ENCODE assay signal across 8 cellular contexts in the genomic region with DNA sequence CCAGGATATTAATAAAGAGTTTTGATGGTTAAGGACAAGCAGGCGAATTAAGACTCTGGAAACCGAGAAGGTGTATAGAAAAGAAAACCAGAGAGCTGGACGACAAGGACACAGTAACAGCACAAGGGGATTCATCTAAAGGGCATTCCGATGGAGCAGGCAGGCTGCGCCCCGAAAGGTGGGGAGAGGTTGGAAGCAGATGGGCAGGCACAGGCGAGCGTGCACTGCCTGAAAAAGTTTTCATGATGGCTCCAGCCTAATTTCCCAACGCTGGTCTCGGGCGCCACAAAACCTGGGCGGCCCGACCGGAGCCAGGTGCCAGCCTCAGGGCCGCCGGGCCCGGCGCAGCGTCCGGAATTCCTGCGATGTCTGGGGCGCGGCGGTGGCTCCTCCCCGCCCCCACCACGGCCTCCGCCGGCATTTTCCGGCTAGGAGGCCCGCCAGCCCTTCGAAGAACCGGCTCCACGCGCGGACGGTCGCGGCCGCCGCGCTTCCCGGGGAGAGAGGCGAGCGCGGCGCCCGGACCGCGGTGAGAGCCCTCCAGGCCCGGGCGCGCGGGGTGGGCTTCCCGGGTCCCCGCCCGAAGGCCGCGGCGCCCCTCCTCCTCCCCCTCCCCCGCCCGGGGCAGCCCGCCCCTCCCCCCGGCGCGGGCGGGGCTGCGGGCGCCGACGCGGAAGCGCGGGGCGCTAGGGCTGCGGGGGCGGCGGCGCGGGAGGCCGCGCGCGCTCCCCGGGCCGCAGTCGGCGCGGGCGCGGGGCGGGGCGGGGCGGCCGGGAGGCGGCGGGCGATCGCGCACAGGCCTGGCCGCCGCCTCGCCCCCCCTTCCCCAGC. TPM values are rescaled to one million over a fixed set of nuclear protein-coding genes. Genes with fewer than 3 reads are reported as not detected.
DNase-seq lines count a peak whose midpoint lies in the region; ATAC-seq, FAIRE-seq and TF ChIP-seq lines count a peak whose summit lies in the region.

No MANE protein-coding gene starts in this region.

- H3K4me3 ChIP-seq in SK-N-MC, result peak overlapping the region; percentile 94
- peak overlapping the region; percentile 90 for H3K4me3 ChIP-seq in adipocyte (ENCODE audit: low read length)

- H3K27me3 ChIP-seq in adipocyte (replicated peaks; ENCODE audit: control insufficient read depth, insufficient read depth, low read length), result no peaks in the 10 kb centered on the region

- H3K9me3 Mint-ChIP-seq in Calu3 (ENCODE audit: low read depth, unreplicated experiment), result no peaks in the 10 kb centered on the region

- peak; percentile 77 for DNase-seq in Calu3
- peak; percentile 64 for DNase-seq in HT-29 (ENCODE audit: low spot score)
- no peak for DNase-seq in SK-N-MC (ENCODE audit: low read depth, low spot score)
- peak; percentile 86 for DNase-seq in adipocyte (ENCODE audit: low read depth)
- peak; percentile 75 for DNase-seq in left cardiac atrium
- DNase-seq in posterior vena cava (ENCODE audit: low spot score), result peak; percentile 91
- DNase-seq in HTR-8/SVneo (ENCODE audit: insufficient read length, low spot score), result no peak

- peaks cover 35% of the 10 kb centered on the region for H3K4me1 ChIP-seq in adipocyte (ENCODE audit: control insufficient read depth, insufficient read depth, low read length)

- no peak for TF ChIP-seq CTCF in Calu3 (IDR thresholded peaks at IDR 0.05; ENCODE audit: unreplicated experiment)

- H3K27ac Mint-ChIP-seq in Calu3 (ENCODE audit: unreplicated experiment), result peak overlapping the region; percentile 98

- H3K4me1 Mint-ChIP-seq in Calu3 (ENCODE audit: low read depth, unreplicated experiment), result no peaks in the 10 kb centered on the region

- ATAC-seq in GM21367 (IDR thresholded peaks at IDR 0.05; ENCODE audit: unreplicated experiment) (peak; percentile 22), left cardiac atrium (peak; percentile 40 to 43)

- H3K36me3 ChIP-seq in SK-N-MC (ENCODE audit: insufficient read depth, low read length), result no peaks in the 10 kb centered on the region
- no peaks in the 10 kb centered on the region for H3K36me3 ChIP-seq in adipocyte (ENCODE audit: control insufficient read depth, insufficient read depth, low read length, severe bottlenecking)

- H3K4me3 Mint-ChIP-seq in Calu3 (ENCODE audit: low read depth, unreplicated experiment), result peak overlapping the region; percentile 97

- intact Hi-C loops in Calu3 (cut with micrococcal nuclease; ENCODE audit: unreplicated experiment) (loop anchor here (5.0 kb wide), 1 partner anchor 99 kb away; a partner anchor contains a TSS), left cardiac atrium (cut with DNase I) (loop anchor here (2.0 to 10.0 kb wide), 5 partner anchors 86 to 199 kb away; a partner anchor contains a TSS), posterior vena cava (cut with DNase I) (loop anchor here (10.0 kb wide), 2 partner anchors 101 to 199 kb away; a partner anchor contains a TSS)

- H3K27me3 Mint-ChIP-seq in Calu3 (ENCODE audit: unreplicated experiment), result no peaks in the 10 kb centered on the region

- peaks cover 45% of the 10 kb centered on the region for H3K36me3 Mint-ChIP-seq in Calu3 (ENCODE audit: insufficient read depth, unreplicated experiment)

- BruUV-seq in Calu3 (replicated peaks; lab: Mats Ljungman, UMichigan), result no TSS peak

- H3K27ac ChIP-seq in SK-N-MC, result peak overlapping the region; percentile 99

- CTCF ChIA-PET in Calu3 (lab: Charles Lee), result interaction anchor here (0.6 kb wide), 1 partner anchor 98 kb away, joined by 4 read pairs; a partner anchor contains a TSS

- FAIRE-seq in HTR-8/SVneo (lab: Jason Lieb, UNC), result no peak

- H3K9ac ChIP-seq in SK-N-MC (ENCODE audit: insufficient read length) (peak overlapping the region; percentile 76), adipocyte (ENCODE audit: low read length) (peak overlapping the region; percentile 98)

- H3K9me3 ChIP-seq in SK-N-MC (ENCODE audit: low read depth, low read length) (no peaks in the 10 kb centered on the region), adipocyte (ENCODE audit: control insufficient read depth, low read length) (no peaks in the 10 kb centered on the region)

RNA-seq across cellular contexts. Expression of a gene that starts 0.7 kb away (rescaled TPM):
- 45.4 and 45.6 TPM in 2 replicates for total RNA-seq in Calu3 (2022)
- total RNA-seq in HT-29 (2014; rRNA removed; shearing (Covaris generic)), result 33.3 and 35.8 TPM in 2 replicates
- 10 to 100 TPM; 53.0 to 68.3 TPM for total RNA-seq in left cardiac atrium
- total RNA-seq in posterior vena cava, result 10 to 100 TPM; 58.1 to 68.2 TPM

Comparison
In these comparisons a context has a peak if more than half of its experiments do, and no peak if none do; other contexts are left out.
1. DNase-seq: peak in Calu3 (single experiment), HT-29 (single experiment), adipocyte (single experiment), left cardiac atrium (single experiment) and posterior vena cava (single experiment); none in SK-N-MC (single experiment) and HTR-8/SVneo (single experiment).